1 cellular context compared by ENCODE assay signal in the genomic region with DNA sequence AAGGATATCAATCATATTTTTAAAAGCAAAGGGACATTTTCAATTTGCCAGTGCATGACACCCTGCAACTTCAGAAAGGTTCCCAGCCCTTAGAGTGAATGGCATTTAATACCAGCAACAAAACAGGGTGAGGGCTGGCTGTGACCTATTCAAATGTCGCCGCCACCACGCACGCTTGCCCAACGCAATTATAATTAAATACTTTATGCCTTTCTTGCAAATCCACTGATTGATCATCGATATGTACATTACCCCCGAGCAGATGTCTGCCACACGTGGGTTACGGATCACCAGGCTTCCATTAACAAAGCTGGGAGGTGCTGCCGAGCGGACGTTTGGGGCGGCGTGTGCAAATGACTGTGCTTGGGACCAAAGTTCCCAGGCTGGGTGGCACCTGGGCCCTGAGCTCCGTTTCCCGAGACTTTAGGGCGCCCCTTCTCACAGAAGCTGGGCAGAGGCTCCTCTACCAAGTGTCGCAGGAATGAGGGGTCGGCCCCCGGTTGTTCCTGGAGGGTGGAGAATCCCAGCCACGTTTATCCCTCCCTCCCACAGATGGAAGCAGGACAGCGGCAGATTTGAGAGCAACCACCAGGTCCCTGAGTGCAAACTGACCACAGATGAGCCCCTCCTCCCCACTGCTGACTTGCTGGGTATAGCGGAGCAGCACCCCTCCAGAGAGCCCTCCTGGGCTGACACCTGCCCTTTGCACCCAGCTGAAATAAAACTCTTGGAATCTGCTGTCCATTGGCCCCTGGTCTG.
A peak's percentile ranks its signal among the peaks of the same experiment; 100 is the strongest.
TF ChIP-seq lines count a peak whose summit lies in the region.

No MANE protein-coding gene starts in this region.

TF ChIP-seq in HepG2, 621 proteins besides CTCF, POLR2A, EP300 and RAD21:
- TF ChIP-seq, protein P1, sequence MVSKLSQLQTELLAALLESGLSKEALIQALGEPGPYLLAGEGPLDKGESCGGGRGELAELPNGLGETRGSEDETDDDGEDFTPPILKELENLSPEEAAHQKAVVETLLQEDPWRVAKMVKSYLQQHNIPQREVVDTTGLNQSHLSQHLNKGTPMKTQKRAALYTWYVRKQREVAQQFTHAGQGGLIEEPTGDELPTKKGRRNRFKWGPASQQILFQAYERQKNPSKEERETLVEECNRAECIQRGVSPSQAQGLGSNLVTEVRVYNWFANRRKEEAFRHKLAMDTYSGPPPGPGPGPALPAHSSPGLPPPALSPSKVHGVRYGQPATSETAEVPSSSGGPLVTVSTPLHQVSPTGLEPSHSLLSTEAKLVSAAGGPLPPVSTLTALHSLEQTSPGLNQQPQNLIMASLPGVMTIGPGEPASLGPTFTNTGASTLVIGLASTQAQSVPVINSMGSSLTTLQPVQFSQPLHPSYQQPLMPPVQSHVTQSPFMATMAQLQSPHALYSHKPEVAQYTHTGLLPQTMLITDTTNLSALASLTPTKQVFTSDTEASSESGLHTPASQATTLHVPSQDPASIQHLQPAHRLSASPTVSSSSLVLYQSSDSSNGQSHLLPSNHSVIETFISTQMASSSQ (IDR thresholded peaks at IDR 0.05; ENCODE audit: low read depth), result 0 out of 2 replicates have a peak, but pooled peaks have one; percentile 13
- TF ChIP-seq, protein P1 (CRISPR knock-in tag; IDR thresholded peaks at IDR 0.05; ENCODE audit: borderline replicate concordance), result no peak
- TF ChIP-seq MXD4 (CRISPR knock-in tag; IDR thresholded peaks at IDR 0.05) (0 out of 2 replicates have a peak, but pooled peaks have one; percentile 6), ZNF441 (CRISPR knock-in tag; IDR thresholded peaks at IDR 0.05; ENCODE audit: borderline replicate concordance) (0 out of 2 replicates have a peak, but pooled peaks have one; percentile 13), ZNF224 (CRISPR knock-in tag; IDR thresholded peaks at IDR 0.05) (0 out of 2 replicates have a peak, but pooled peaks have one; percentile 47), ZNF678 (CRISPR knock-in tag; IDR thresholded peaks at IDR 0.05) (no peak), PHF8 (CRISPR knock-in tag; IDR thresholded peaks at IDR 0.05) (0 out of 2 replicates have a peak, but pooled peaks have one; percentile 34), ZNF629 (CRISPR knock-in tag; conservative IDR thresholded peaks at IDR 0.05) (no peak), ZNF563 (CRISPR knock-in tag; IDR thresholded peaks at IDR 0.05) (0 out of 2 replicates have a peak, but pooled peaks have one; percentile 5), MIER3 (CRISPR knock-in tag; IDR thresholded peaks at IDR 0.05; ENCODE audit: borderline replicate concordance) (no peak), ZNF230 (CRISPR knock-in tag; IDR thresholded peaks at IDR 0.05) (0 out of 2 replicates have a peak, but pooled peaks have one; percentile 56), ZNF225 (CRISPR knock-in tag; IDR thresholded peaks at IDR 0.05) (no peak), ZNF564 (CRISPR knock-in tag; IDR thresholded peaks at IDR 0.05) (0 out of 2 replicates have a peak, but pooled peaks have one; percentile 7), ZNF749 (CRISPR knock-in tag; IDR thresholded peaks at IDR 0.05; ENCODE audit: borderline replicate concordance) (no peak), ZNF672 (CRISPR knock-in tag; IDR thresholded peaks at IDR 0.05) (no peak), ZNF282 (IDR thresholded peaks at IDR 0.05; ENCODE audit: partially characterized antibody) (no peak), ZNF775 (CRISPR knock-in tag; IDR thresholded peaks at IDR 0.05; ENCODE audit: borderline replicate concordance) (no peak), RBM39 (IDR thresholded peaks at IDR 0.05; ENCODE audit: low read depth, low read length, poor library complexity, severe bottlenecking) (no peak), PCBP1 (IDR thresholded peaks at IDR 0.05; ENCODE audit: borderline replicate concordance, low read depth, low read length) (no peak), DR1 (CRISPR knock-in tag; IDR thresholded peaks at IDR 0.05) (no peak), JUNB (CRISPR knock-in tag; IDR thresholded peaks at IDR 0.05; ENCODE audit: borderline replicate concordance) (no peak), KAT2B (IDR thresholded peaks at IDR 0.05; ENCODE audit: borderline replicate concordance, low read depth, low read length) (no peak), HNRNPL (IDR thresholded peaks at IDR 0.05; ENCODE audit: low read depth, low read length) (0 out of 2 replicates have a peak, but pooled peaks have one; percentile 27), ZNF644 (CRISPR knock-in tag; IDR thresholded peaks at IDR 0.05; ENCODE audit: low read depth) (no peak), ZNF747 (CRISPR knock-in tag; IDR thresholded peaks at IDR 0.05; ENCODE audit: borderline replicate concordance) (no peak)
- TF ChIP-seq, protein P2, sequence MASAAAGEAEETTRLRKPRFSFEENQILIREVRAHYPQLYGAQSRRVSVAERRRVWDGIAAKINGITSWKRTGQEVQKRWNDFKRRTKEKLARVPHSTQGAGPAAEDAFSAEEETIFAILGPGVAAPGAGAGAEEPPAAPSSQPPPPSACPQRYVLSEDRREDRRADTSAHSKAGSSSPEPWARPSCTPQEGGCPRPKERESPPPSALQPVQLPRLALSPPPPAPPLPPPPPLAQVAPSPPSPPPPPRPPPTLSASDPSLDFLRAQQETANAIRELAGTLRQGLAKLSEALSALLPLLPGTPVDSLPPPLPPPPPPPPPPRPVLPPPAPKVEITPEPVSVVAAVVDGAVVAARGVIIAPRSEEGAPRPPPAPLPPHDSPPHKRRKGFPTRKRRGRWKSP (CRISPR knock-in tag; IDR thresholded peaks at IDR 0.05), result no peak
- TF ChIP-seq, protein P3, sequence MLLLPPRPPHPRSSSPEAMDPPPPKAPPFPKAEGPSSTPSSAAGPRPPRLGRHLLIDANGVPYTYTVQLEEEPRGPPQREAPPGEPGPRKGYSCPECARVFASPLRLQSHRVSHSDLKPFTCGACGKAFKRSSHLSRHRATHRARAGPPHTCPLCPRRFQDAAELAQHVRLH (CRISPR knock-in tag; IDR thresholded peaks at IDR 0.05; ENCODE audit: borderline replicate concordance, low read depth), result no peak
- TF ChIP-seq, protein P4, sequence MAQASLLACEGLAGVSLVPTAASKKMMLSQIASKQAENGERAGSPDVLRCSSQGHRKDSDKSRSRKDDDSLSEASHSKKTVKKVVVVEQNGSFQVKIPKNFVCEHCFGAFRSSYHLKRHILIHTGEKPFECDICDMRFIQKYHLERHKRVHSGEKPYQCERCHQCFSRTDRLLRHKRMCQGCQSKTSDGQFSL (CRISPR knock-in tag; IDR thresholded peaks at IDR 0.05), result no peak
- TF ChIP-seq, protein P5, sequence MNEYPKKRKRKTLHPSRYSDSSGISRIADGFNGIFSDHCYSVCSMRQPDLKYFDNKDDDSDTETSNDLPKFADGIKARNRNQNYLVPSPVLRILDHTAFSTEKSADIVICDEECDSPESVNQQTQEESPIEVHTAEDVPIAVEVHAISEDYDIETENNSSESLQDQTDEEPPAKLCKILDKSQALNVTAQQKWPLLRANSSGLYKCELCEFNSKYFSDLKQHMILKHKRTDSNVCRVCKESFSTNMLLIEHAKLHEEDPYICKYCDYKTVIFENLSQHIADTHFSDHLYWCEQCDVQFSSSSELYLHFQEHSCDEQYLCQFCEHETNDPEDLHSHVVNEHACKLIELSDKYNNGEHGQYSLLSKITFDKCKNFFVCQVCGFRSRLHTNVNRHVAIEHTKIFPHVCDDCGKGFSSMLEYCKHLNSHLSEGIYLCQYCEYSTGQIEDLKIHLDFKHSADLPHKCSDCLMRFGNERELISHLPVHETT (CRISPR knock-in tag; conservative IDR thresholded peaks at IDR 0.05), result no peak
- TF ChIP-seq, protein P6, sequence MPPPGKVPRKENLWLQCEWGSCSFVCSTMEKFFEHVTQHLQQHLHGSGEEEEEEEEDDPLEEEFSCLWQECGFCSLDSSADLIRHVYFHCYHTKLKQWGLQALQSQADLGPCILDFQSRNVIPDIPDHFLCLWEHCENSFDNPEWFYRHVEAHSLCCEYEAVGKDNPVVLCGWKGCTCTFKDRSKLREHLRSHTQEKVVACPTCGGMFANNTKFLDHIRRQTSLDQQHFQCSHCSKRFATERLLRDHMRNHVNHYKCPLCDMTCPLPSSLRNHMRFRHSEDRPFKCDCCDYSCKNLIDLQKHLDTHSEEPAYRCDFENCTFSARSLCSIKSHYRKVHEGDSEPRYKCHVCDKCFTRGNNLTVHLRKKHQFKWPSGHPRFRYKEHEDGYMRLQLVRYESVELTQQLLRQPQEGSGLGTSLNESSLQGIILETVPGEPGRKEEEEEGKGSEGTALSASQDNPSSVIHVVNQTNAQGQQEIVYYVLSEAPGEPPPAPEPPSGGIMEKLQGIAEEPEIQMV (CRISPR knock-in tag; IDR thresholded peaks at IDR 0.05; ENCODE audit: low read depth), result peak; percentile 49; the same call in 1 of the 2 replicates
- TF ChIP-seq, protein P7, sequence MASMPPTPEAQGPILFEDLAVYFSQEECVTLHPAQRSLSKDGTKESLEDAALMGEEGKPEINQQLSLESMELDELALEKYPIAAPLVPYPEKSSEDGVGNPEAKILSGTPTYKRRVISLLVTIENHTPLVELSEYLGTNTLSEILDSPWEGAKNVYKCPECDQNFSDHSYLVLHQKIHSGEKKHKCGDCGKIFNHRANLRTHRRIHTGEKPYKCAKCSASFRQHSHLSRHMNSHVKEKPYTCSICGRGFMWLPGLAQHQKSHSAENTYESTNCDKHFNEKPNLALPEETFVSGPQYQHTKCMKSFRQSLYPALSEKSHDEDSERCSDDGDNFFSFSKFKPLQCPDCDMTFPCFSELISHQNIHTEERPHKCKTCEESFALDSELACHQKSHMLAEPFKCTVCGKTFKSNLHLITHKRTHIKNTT (CRISPR knock-in tag; IDR thresholded peaks at IDR 0.05), result no peak
- TF ChIP-seq, protein P8, sequence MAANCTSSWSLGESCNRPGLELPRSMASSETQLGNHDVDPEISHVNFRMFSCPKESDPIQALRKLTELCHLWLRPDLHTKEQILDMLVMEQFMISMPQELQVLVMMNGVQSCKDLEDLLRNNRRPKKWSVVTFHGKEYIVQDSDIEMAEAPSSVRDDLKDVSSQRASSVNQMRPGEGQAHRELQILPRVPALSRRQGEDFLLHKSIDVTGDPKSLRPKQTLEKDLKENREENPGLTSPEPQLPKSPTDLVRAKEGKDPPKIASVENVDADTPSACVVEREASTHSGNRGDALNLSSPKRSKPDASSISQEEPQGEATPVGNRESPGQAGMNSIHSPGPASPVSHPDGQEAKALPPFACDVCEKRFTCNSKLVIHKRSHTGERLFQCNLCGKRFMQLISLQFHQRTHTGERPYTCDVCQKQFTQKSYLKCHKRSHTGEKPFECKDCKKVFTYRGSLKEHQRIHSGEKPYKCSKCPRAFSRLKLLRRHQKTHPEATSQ (CRISPR knock-in tag; IDR thresholded peaks at IDR 0.05; ENCODE audit: borderline replicate concordance), result no peak
- TF ChIP-seq, protein P9, sequence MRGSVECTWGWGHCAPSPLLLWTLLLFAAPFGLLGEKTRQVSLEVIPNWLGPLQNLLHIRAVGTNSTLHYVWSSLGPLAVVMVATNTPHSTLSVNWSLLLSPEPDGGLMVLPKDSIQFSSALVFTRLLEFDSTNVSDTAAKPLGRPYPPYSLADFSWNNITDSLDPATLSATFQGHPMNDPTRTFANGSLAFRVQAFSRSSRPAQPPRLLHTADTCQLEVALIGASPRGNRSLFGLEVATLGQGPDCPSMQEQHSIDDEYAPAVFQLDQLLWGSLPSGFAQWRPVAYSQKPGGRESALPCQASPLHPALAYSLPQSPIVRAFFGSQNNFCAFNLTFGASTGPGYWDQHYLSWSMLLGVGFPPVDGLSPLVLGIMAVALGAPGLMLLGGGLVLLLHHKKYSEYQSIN (CRISPR knock-in tag; IDR thresholded peaks at IDR 0.05; ENCODE audit: borderline replicate concordance), result no peak
- TF ChIP-seq, protein P10, sequence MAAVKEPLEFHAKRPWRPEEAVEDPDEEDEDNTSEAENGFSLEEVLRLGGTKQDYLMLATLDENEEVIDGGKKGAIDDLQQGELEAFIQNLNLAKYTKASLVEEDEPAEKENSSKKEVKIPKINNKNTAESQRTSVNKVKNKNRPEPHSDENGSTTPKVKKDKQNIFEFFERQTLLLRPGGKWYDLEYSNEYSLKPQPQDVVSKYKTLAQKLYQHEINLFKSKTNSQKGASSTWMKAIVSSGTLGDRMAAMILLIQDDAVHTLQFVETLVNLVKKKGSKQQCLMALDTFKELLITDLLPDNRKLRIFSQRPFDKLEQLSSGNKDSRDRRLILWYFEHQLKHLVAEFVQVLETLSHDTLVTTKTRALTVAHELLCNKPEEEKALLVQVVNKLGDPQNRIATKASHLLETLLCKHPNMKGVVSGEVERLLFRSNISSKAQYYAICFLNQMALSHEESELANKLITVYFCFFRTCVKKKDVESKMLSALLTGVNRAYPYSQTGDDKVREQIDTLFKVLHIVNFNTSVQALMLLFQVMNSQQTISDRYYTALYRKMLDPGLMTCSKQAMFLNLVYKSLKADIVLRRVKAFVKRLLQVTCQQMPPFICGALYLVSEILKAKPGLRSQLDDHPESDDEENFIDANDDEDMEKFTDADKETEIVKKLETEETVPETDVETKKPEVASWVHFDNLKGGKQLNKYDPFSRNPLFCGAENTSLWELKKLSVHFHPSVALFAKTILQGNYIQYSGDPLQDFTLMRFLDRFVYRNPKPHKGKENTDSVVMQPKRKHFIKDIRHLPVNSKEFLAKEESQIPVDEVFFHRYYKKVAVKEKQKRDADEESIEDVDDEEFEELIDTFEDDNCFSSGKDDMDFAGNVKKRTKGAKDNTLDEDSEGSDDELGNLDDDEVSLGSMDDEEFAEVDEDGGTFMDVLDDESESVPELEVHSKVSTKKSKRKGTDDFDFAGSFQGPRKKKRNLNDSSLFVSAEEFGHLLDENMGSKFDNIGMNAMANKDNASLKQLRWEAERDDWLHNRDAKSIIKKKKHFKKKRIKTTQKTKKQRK (IDR thresholded peaks at IDR 0.05; ENCODE audit: low read length), result no peak
